8 cellular contexts compared by ENCODE assay signal in genomic region chr12:89709994-89710872, GRCh38. TPM values are rescaled to one million over a fixed set of nuclear protein-coding genes. Genes with fewer than 3 reads are reported as not detected.
DNase-seq lines count a peak whose midpoint lies in the region; ATAC-seq and TF ChIP-seq lines count a peak whose summit lies in the region.

No MANE protein-coding gene starts in this region.

- intact Hi-C loops in colonic mucosa (cut with DNase I): no loop called here
- intact Hi-C loops in lower leg skin (cut with DNase I; ENCODE audit: low total_unique reads): loop anchor here (10.0 kb wide), 1 partner anchor 475 kb away; no protein-coding TSS in a partner anchor

- ATAC-seq in HG02678 (IDR thresholded peaks at IDR 0.05; ENCODE audit: unreplicated experiment): no peak

- H3K27me3 ChIP-seq in SJSA1 (replicated peaks) (no peaks in the 10 kb centered on the region), colonic mucosa (no peaks in the 10 kb centered on the region)

- no peak for TF ChIP-seq POLR2A in lower leg skin (IDR thresholded peaks at IDR 0.05)

- POLR2A ChIA-PET in HEK293T (lab: Yijun Ruan, JAX): interaction anchor here (0.8 to 1.5 kb wide), 6 partner anchors 41 to 299 kb away, joined by 3 to 5 read pairs (median 4); no protein-coding TSS in a partner anchor

- H3K36me3 ChIP-seq in SJSA1: peaks cover 15% of the 10 kb centered on the region
- H3K36me3 ChIP-seq in colonic mucosa: no peaks in the 10 kb centered on the region

- in situ Hi-C loops in G401 (cut with HindIII; ENCODE audit: low sequenced_read_pairs): no loop called here

- no peak for TF ChIP-seq CTCF in colonic mucosa (IDR thresholded peaks at IDR 0.05)
- TF ChIP-seq CTCF in lower leg skin (IDR thresholded peaks at IDR 0.05): no peak

- H3K9ac ChIP-seq in colonic mucosa (ENCODE audit: low read depth in 2 of 2, low read length in 2 of 2): peak overlapping the region; percentile 89 to 91

- CTCF ChIA-PET in HEK293T (lab: Yijun Ruan, JAX): no interaction called here

- peak overlapping the region; percentile 87 for H3K27ac ChIP-seq in SJSA1
- peak overlapping the region; percentile 99 for H3K27ac ChIP-seq in colonic mucosa

- H3K4me3 ChIP-seq in SJSA1 (peak overlapping the region; percentile 99), colonic mucosa (peak overlapping the region; percentile 86), lower leg skin (ENCODE audit: low read depth, poor library complexity, severe bottlenecking) (peak overlapping the region; percentile 83)

- peaks cover 4% of the 10 kb centered on the region for H3K4me1 ChIP-seq in SJSA1 (replicated peaks)
- peaks cover 4% of the 10 kb centered on the region for H3K4me1 ChIP-seq in colonic mucosa

- no peaks in the 10 kb centered on the region for H3K9me3 ChIP-seq in SJSA1 (replicated peaks)
- H3K9me3 ChIP-seq in colonic mucosa: no peaks in the 10 kb centered on the region

- WGBS in lower leg skin, 2 donors: 1 to 3% methylated on average over 32 to 34 of the region's 45 CpGs

- DNase-seq in G401 (ENCODE audit: low spot score) (peak; percentile 64), HEK293T (ENCODE audit: extremely low spot score) (no peak), SJSA1 (ENCODE audit: low read depth in 1 of 2, low spot score in 2 of 2) (peak in 1 of 2 experiments; percentile 50), colonic mucosa (peak; percentile 67), lower leg skin (ENCODE audit: low spot score in 2 of 2) (peak; percentile 52 to 94), middle frontal gyrus (ENCODE audit: extremely low spot score, low spot score) (no peak)
- DNase-seq in stimulated activated CD8-positive, alpha-beta memory T cell treated with anti-CD3 and anti-CD28 coated beads, Interleukin-4, amount 100 ng/mL, for 24 hours (ENCODE audit: low read depth): peak; percentile 30

TF ChIP-seq in HEK293T, 16 proteins besides CTCF, POLR2A, EP300 and RAD21:
- TF ChIP-seq LEF1 (IDR thresholded peaks at IDR 0.05; ENCODE audit: borderline replicate concordance) (no peak), L3MBTL2 (conservative IDR thresholded peaks at IDR 0.05) (peak; percentile 86), ZNF384 (IDR thresholded peaks at IDR 0.05) (peak; percentile 52)

RNA-seq across cellular contexts. Expression of gene ATP2B1, which starts 1.6 kb away (rescaled TPM):
- total RNA-seq in G401 (2014; rRNA removed; shearing (Covaris generic)): 9.0 and 12.7 TPM in 2 replicates
- 49.8 and 101 TPM in 2 replicates for total RNA-seq in SJSA1 (2014; rRNA removed; shearing (Covaris generic))
- total RNA-seq in colonic mucosa: 10 to 100 TPM; 46.9 to 59.8 TPM
- 10 to 100 TPM; 18.0 to 59.8 (median 25.0) TPM for total RNA-seq in lower leg skin

Comparison
In these comparisons a context has a peak if more than half of its experiments do, and no peak if none do; other contexts are left out.
1. DNase-seq: peak in G401 (single experiment), colonic mucosa (single experiment), lower leg skin (2 of 2) and stimulated activated CD8-positive, alpha-beta memory T cell treated with anti-CD3 and anti-CD28 coated beads, Interleukin-4, amount 100 ng/mL, for 24 hours (single experiment); none in HEK293T (single experiment) and middle frontal gyrus (single experiment).
2. Peak in every context shown above with its lines, with median percentiles within 50 percentile points of each other: H3K4me3 ChIP-seq.